1 cellular context compared by ENCODE assay signal in genomic region chr12:65510584-65511050, GRCh38.
A peak's percentile ranks its signal among the peaks of the same experiment; 100 is the strongest.
TF ChIP-seq lines count a peak whose summit lies in the region.

No MANE protein-coding gene starts in this region.

TF ChIP-seq in WTC11, 78 proteins besides CTCF, POLR2A, EP300 and RAD21 (continued from another document):
- TF ChIP-seq ZNF532 (CRISPR knock-in tag; IDR thresholded peaks at IDR 0.05; ENCODE audit: borderline replicate concordance) (no peak), ZNF425 (CRISPR knock-in tag; conservative IDR thresholded peaks at IDR 0.05) (no peak), ATF1 (CRISPR knock-in tag; IDR thresholded peaks at IDR 0.05) (no peak), ELF4 (CRISPR knock-in tag; IDR thresholded peaks at IDR 0.05; ENCODE audit: low read depth) (no peak), E2F1 (CRISPR knock-in tag; IDR thresholded peaks at IDR 0.05) (0 out of 2 replicates have a peak, but pooled peaks have one; percentile 46), OVOL2 (CRISPR knock-in tag; IDR thresholded peaks at IDR 0.05; ENCODE audit: borderline replicate concordance) (no peak), CREB1 (CRISPR knock-in tag; IDR thresholded peaks at IDR 0.05) (0 out of 2 replicates have a peak, but pooled peaks have one; percentile 19), ATF3 (CRISPR knock-in tag; conservative IDR thresholded peaks at IDR 0.05) (no peak), ZNF423 (CRISPR knock-in tag; IDR thresholded peaks at IDR 0.05) (peak; percentile 38; the same call in 1 of the 2 replicates), ATF6 (CRISPR knock-in tag; IDR thresholded peaks at IDR 0.05) (no peak), SP1 (CRISPR knock-in tag; conservative IDR thresholded peaks at IDR 0.05) (0 out of 2 replicates have a peak, but pooled peaks have one; percentile 46), TEAD4 (CRISPR knock-in tag; IDR thresholded peaks at IDR 0.05) (no peak), JUN (CRISPR knock-in tag; IDR thresholded peaks at IDR 0.05) (no peak), NR2C2 (CRISPR knock-in tag; IDR thresholded peaks at IDR 0.05) (no peak), NR1H2 (CRISPR knock-in tag; IDR thresholded peaks at IDR 0.05) (no peak), ZNF512 (CRISPR knock-in tag; IDR thresholded peaks at IDR 0.05; ENCODE audit: borderline replicate concordance) (no peak), GTF2I (CRISPR knock-in tag; conservative IDR thresholded peaks at IDR 0.05) (no peak), HMGA2 (CRISPR knock-in tag; IDR thresholded peaks at IDR 0.05) (no peak), TCF7 (CRISPR knock-in tag; IDR thresholded peaks at IDR 0.05; ENCODE audit: low read depth) (no peak), USF2 (CRISPR knock-in tag; IDR thresholded peaks at IDR 0.05) (no peak), ZNF121 (CRISPR knock-in tag; IDR thresholded peaks at IDR 0.05) (no peak), FOXK1 (CRISPR knock-in tag; IDR thresholded peaks at IDR 0.05) (no peak), ZNF263 (CRISPR knock-in tag; IDR thresholded peaks at IDR 0.05; ENCODE audit: low read depth) (no peak), MXD4 (CRISPR knock-in tag; IDR thresholded peaks at IDR 0.05; ENCODE audit: borderline replicate concordance) (no peak), ZNF138 (CRISPR knock-in tag; conservative IDR thresholded peaks at IDR 0.05) (no peak), MAX (CRISPR knock-in tag; IDR thresholded peaks at IDR 0.05) (peak; percentile 71)
